In the genomic region with DNA sequence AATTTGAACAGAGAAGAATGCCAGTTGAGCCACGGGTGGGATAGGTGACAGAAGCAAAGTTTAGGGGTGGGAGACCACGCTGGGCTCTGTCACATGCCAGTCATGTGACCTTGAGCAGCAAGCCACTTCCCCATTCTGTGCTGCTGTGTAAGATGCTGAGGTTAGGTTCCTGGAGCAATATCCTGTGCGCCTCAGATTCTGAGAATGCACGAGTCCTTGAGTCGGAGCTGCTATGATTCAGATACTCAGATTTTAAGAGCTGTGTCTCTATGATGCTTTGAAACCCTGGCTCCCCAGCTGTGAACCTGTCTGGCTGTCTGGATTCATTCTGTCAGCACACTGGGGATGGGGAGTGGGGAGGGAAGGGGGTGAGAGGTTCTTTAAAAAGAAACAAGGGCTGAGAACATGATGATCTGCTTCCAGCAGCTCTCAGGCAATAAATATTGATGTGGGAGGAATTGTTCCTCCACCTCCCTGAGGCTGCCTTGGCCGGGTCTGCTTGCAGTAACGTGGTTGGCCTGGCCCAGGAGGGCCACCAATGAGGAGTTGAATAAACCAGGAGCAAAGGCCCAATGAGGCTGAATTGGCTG, we compare ENCODE assay signal across 8 cellular contexts. TPM values are rescaled to one million over a fixed set of nuclear protein-coding genes. Genes with fewer than 3 reads are reported as not detected.
DNase-seq lines count a peak whose midpoint lies in the region; ATAC-seq and TF ChIP-seq lines count a peak whose summit lies in the region.

No MANE protein-coding gene starts in this region.

- TF ChIP-seq CTCF in OCI-LY7 (conservative IDR thresholded peaks at IDR 0.05; ENCODE audit: low read length), result no peak
- TF ChIP-seq CTCF in fibroblast of mammary gland (conservative IDR thresholded peaks at IDR 0.05; ENCODE audit: control insufficient read depth, insufficient read depth, low read depth, low read length), result no peak
- TF ChIP-seq CTCF in ovary (IDR thresholded peaks at IDR 0.05), result no peak

- H3K4me3 ChIP-seq in OCI-LY7 (ENCODE audit: low read depth, low read length, poor library complexity, severe bottlenecking), result no peak overlapping the region
- no peak overlapping the region for H3K4me3 ChIP-seq in fibroblast of mammary gland (ENCODE audit: control insufficient read depth, low read depth, low read length)
- H3K4me3 ChIP-seq in ovary, result no peak overlapping the region

- H3K9me2 ChIP-seq in OCI-LY7 (ENCODE audit: insufficient read depth, low read length), result no peaks in the 10 kb centered on the region

- H3K4me1 ChIP-seq in OCI-LY7 (ENCODE audit: insufficient read depth, low read length, poor library complexity, severe bottlenecking) (peaks cover 11% of the 10 kb centered on the region), ovary (ENCODE audit: insufficient read depth) (peaks cover 2% of the 10 kb centered on the region)

- 2 to 8% (median 6%) methylated on average over 7 of the region's 7 CpGs for WGBS in ovary, 3 donors

- no peak for TF ChIP-seq POLR2A in ovary (IDR thresholded peaks at IDR 0.05)

- H3K36me3 ChIP-seq in OCI-LY7 (ENCODE audit: insufficient read depth, low read length), result no peaks in the 10 kb centered on the region
- no peaks in the 10 kb centered on the region for H3K36me3 ChIP-seq in ovary

- DNase-seq in GM04504 (ENCODE audit: low read depth), result peak; percentile 5
- DNase-seq in OCI-LY7 (ENCODE audit: low spot score), result peak; percentile 56
- peak; percentile 38 for DNase-seq in fibroblast of mammary gland (ENCODE audit: low read depth)
- DNase-seq in ovary, result peak in 4 of 5 donors; percentile 28 to 77 (median 57)
- no peak for DNase-seq in HT-29 (ENCODE audit: low spot score)
- no peak for DNase-seq in NCI-H128 (lab: John Stamatoyannopoulos, UW; ENCODE audit: unreplicated experiment)
- no peak for DNase-seq in AG20443 (ENCODE audit: low spot score)

- intact Hi-C loops in OCI-LY7 (cut with micrococcal nuclease; ENCODE audit: unreplicated experiment), result no loop called here
- intact Hi-C loops in ovary (cut with DNase I), result no loop called here

- H3K27me3 ChIP-seq in ovary, result no peaks in the 10 kb centered on the region

- H3K27ac ChIP-seq in OCI-LY7 (ENCODE audit: low read depth, low read length, poor library complexity, severe bottlenecking) (no peak overlapping the region), ovary (no peak overlapping the region)

- H3K79me2 ChIP-seq in OCI-LY7 (ENCODE audit: insufficient read depth, low read depth, low read length), result no peaks in the 10 kb centered on the region

- no TSS peak for BruUV-seq in OCI-LY7 (replicated peaks; lab: Mats Ljungman, UMichigan)

- no peaks in the 10 kb centered on the region for H3K9me3 ChIP-seq in OCI-LY7 (ENCODE audit: low read length)
- H3K9me3 ChIP-seq in ovary, result no peaks in the 10 kb centered on the region

- no peaks in the 10 kb centered on the region for H4K20me1 ChIP-seq in OCI-LY7 (ENCODE audit: insufficient read depth, low read length)

- no peak for TF ChIP-seq EP300 in ovary (IDR thresholded peaks at IDR 0.05)

- peak overlapping the region; percentile 18; the same call in 1 of the 2 replicates for H3K4me2 ChIP-seq in OCI-LY7 (ENCODE audit: low read length)

- H2AFZ ChIP-seq in OCI-LY7 (ENCODE audit: low read length), result peak overlapping the region; percentile 90

- POLR2A ChIA-PET in OCI-LY7 (lab: Charles Lee), result no interaction called here

- CTCF ChIA-PET in OCI-LY7 (lab: Charles Lee; ENCODE audit: unreplicated experiment), result interaction anchor here (0.6 to 1.3 kb wide), 2 partner anchors 8 to 34 kb away, joined by 3 to 4 read pairs; no protein-coding TSS in a partner anchor

- ATAC-seq in GM18861 (IDR thresholded peaks at IDR 0.05; ENCODE audit: unreplicated experiment), result no peak

RNA-seq across cellular contexts. Expression of gene SLCO2B1, which starts 24.0 kb away (rescaled TPM):
- 0.03 TPM in 1 of 2 replicates, not detected in the other for total RNA-seq in OCI-LY7 (2014; rRNA removed; shearing (Covaris generic))
- not detected in 2 replicates for total RNA-seq in OCI-LY7 (2022)
- total RNA-seq in ovary, result 10 to 100 TPM; 12.6 to 79.4 (median 21.8) TPM
- 10 to 100 TPM; 17.6 to 44.4 TPM for polyA plus RNA-seq in ovary
- total RNA-seq in HT-29 (2014; rRNA removed; shearing (Covaris generic)), result 0.55 and 1.9 TPM in 2 replicates

Comparison
In these comparisons a context has a peak if more than half of its experiments do, and no peak if none do; other contexts are left out.
1. DNase-seq: peak in GM04504 (single experiment), OCI-LY7 (single experiment), fibroblast of mammary gland (single experiment) and ovary (4 of 5); none in HT-29 (single experiment), NCI-H128 (single experiment) and AG20443 (single experiment).